In the genomic region with DNA sequence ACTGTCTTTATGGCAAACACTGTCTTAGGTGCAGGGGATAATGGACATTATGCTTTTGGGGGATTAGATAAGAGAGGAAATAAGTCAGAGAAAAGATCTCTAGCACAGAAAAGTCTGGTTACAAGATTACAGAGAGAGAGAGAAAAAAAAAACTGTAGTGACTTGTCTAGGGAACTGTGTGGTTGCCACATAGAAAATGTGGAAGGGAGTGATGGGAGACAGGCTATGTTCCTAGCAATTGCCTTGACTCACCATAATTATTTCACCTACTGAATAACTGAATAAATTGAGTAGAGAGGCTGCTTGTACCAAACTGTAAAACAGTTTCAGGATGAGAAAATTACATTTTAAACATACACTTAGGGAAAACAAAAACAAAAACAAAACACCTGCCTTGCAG, we compare ENCODE assay signal across 26 cellular contexts.
"Had no signal": no experiment of that assay in that cellular context is flagged by ENCODE, and none has a peak within 500 bp of the region (broad histone marks: within the 10 kb centered on the region; RNA-seq: fewer than 3 reads in every experiment).

No MANE protein-coding gene starts in this region.

- H3K4me3 ChIP-seq: ascending aorta, breast epithelium, coronary artery, mucosa of descending colon, stomach, suprapubic skin, vagina had no signal

- H3K4me3 Mint-ChIP-seq: activated CD8-positive, alpha-beta T cell treated with anti-CD3 and anti-CD28 coated beads, Interleukin-2, amount 10 ng/mL, durations not matched to agents 7 days and 5 days; activated naive CD4-positive, alpha-beta T cell treated with anti-CD3 and anti-CD28 coated beads, Interleukin-2, amount 50 U/mL, for 24 hours; activated T-helper 1 cell treated with anti-CD3 and anti-CD28 coated beads, Interleukin-12 subunit alpha, Interleukin-12 subunit beta, Interleukin-2, Interleukin-4 antibody, amounts not matched to agents 30 ng/mL and 10 ng/mL and 1 ng/mL, durations not matched to agents 14 hours and 24 hours and 36 hours; endodermal cell; naive B cell; neural crest cell; stimulated activated memory B cell treated with anti-CD40 and anti-IgM and Interleukin-4, amounts not matched to agents 10 μg/mL and 1 μg/mL and 100 μg/mL, for 72 hours had no signal

- H3K9me3 ChIP-seq: ascending aorta, breast epithelium, mucosa of descending colon, stomach, suprapubic skin, vagina had no signal

- ATAC-seq: activated CD8-positive, alpha-beta T cell treated with anti-CD3 and anti-CD28 coated beads, Interleukin-2, amount 10 ng/mL, durations not matched to agents 7 days and 5 days; foreskin keratinocyte; mucosa of descending colon; stimulated activated memory B cell treated with anti-CD40 and anti-IgM and Interleukin-4, amounts not matched to agents 10 μg/mL and 1 μg/mL and 100 μg/mL, for 72 hours had no signal

- H3K27me3 ChIP-seq: ascending aorta, breast epithelium, foreskin keratinocyte, stomach, suprapubic skin, vagina had no signal

- H3K4me1 ChIP-seq: ascending aorta, breast epithelium, foreskin keratinocyte had no signal

- H3K9me3 Mint-ChIP-seq: activated naive CD4-positive, alpha-beta T cell treated with anti-CD3 and anti-CD28 coated beads, Interleukin-2, amount 50 U/mL, for 24 hours; activated T-helper 1 cell treated with anti-CD3 and anti-CD28 coated beads, Interleukin-12 subunit alpha, Interleukin-12 subunit beta, Interleukin-2, Interleukin-4 antibody, amounts not matched to agents 30 ng/mL and 10 ng/mL and 1 ng/mL, durations not matched to agents 14 hours and 24 hours and 36 hours; endodermal cell; naive B cell; neural crest cell; stimulated activated memory B cell treated with anti-CD40 and anti-IgM and Interleukin-4, amounts not matched to agents 10 μg/mL and 1 μg/mL and 100 μg/mL, for 72 hours had no signal

- H3K36me3 ChIP-seq: ascending aorta, breast epithelium, stomach, suprapubic skin, vagina had no signal

- H3K27me3 Mint-ChIP-seq: naive B cell; stimulated activated memory B cell treated with anti-CD40 and anti-IgM and Interleukin-4, amounts not matched to agents 10 μg/mL and 1 μg/mL and 100 μg/mL, for 72 hours had no signal

- H3K27ac Mint-ChIP-seq: activated CD8-positive, alpha-beta T cell treated with anti-CD3 and anti-CD28 coated beads, Interleukin-2, amount 10 ng/mL, durations not matched to agents 7 days and 5 days; activated naive CD4-positive, alpha-beta T cell treated with anti-CD3 and anti-CD28 coated beads, Interleukin-2, amount 50 U/mL, for 24 hours; activated T-helper 1 cell treated with anti-CD3 and anti-CD28 coated beads, Interleukin-12 subunit alpha, Interleukin-12 subunit beta, Interleukin-2, Interleukin-4 antibody, amounts not matched to agents 30 ng/mL and 10 ng/mL and 1 ng/mL, durations not matched to agents 14 hours and 24 hours and 36 hours; endodermal cell; naive B cell; stimulated activated memory B cell treated with anti-CD40 and anti-IgM and Interleukin-4, amounts not matched to agents 10 μg/mL and 1 μg/mL and 100 μg/mL, for 72 hours had no signal

- H3K4me1 Mint-ChIP-seq: activated naive CD4-positive, alpha-beta T cell treated with anti-CD3 and anti-CD28 coated beads, Interleukin-2, amount 50 U/mL, for 24 hours; endodermal cell; naive B cell; neural crest cell; stimulated activated memory B cell treated with anti-CD40 and anti-IgM and Interleukin-4, amounts not matched to agents 10 μg/mL and 1 μg/mL and 100 μg/mL, for 72 hours had no signal

- H3K36me3 Mint-ChIP-seq: activated naive CD4-positive, alpha-beta T cell treated with anti-CD3 and anti-CD28 coated beads, Interleukin-2, amount 50 U/mL, for 24 hours; naive B cell; stimulated activated memory B cell treated with anti-CD40 and anti-IgM and Interleukin-4, amounts not matched to agents 10 μg/mL and 1 μg/mL and 100 μg/mL, for 72 hours had no signal

- DNase-seq: activated CD4-positive, alpha-beta T cell treated with anti-CD3 and anti-CD28 coated beads for 1 hour; activated CD4-positive, alpha-beta T cell treated with anti-CD3 and anti-CD28 coated beads, Interleukin-2, amount 50 U/mL, for 1 hour; activated CD8-positive, alpha-beta T cell treated with anti-CD3 and anti-CD28 coated beads, Interleukin-2, amount 10 ng/mL, durations not matched to agents 7 days and 5 days; activated gamma-delta T cell; cerebellar nuclear complex; endodermal cell; foreskin keratinocyte; mesenchymal stem cell; mucosa of descending colon; naive B cell; occipital lobe; posterior cingulate gyrus; retina; stomach; T-helper 9 cell; trophoblast cell had no signal

- H3K27ac ChIP-seq: ascending aorta, epithelial cell of prostate, foreskin keratinocyte, stomach, suprapubic skin, vagina had no signal
